ENCODE assay signal across 1 cellular context in the genomic region with DNA sequence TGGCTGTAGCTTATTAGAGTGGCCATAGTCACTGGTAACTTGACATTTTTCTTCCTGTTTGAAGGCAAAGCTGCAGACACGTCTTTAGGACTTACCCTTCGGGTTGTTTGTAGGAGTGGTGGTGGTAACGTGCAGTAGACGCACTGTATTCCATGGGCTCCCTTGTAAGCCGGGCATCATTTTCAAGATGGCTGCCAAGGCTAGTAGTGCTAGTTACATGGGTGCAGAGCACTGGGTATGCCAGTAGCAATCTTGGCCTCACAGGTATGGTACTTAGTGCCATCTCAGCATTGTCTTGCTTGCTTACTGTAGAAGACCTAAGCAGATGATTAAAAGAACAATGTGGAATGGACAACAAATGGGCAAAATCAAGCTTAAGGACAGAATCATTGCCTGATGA.
TF ChIP-seq lines count a peak whose summit lies in the region.

No MANE protein-coding gene starts in this region.

TF ChIP-seq in GM12878, 131 proteins besides CTCF, POLR2A, EP300 and RAD21:
- TF ChIP-seq YY1 (IDR thresholded peaks at IDR 0.05; ENCODE audit: low read depth, low read length), result peak; percentile 94
- peak; percentile 59; the same call in 1 of the 2 replicates for TF ChIP-seq POLR2AphosphoS5 (IDR thresholded peaks at IDR 0.05; ENCODE audit: low read length)
- no peak for TF ChIP-seq IRF4 (IDR thresholded peaks at IDR 0.05; ENCODE audit: low read depth, low read length)
- TF ChIP-seq LARP7 (IDR thresholded peaks at IDR 0.05), result 0 out of 2 replicates have a peak, but pooled peaks have one; percentile 30
- peak; percentile 78; the same call in 1 of the 2 replicates for TF ChIP-seq WRNIP1 (IDR thresholded peaks at IDR 0.05; ENCODE audit: borderline replicate concordance, low read depth, low read length)
